1 cellular context compared by ENCODE assay signal in genomic region chr2:154125900-154126299, GRCh38.
TF ChIP-seq lines count a peak whose summit lies in the region.

No MANE protein-coding gene starts in this region.

TF ChIP-seq in H1, 55 proteins besides CTCF, POLR2A, EP300 and RAD21:
- no peak for TF ChIP-seq TCF12 (IDR thresholded peaks at IDR 0.05; ENCODE audit: low read depth, low read length)
- no peak for TF ChIP-seq BACH1 (IDR thresholded peaks at IDR 0.05; ENCODE audit: low read length)
- no peak for TF ChIP-seq PHF8 (conservative IDR thresholded peaks at IDR 0.05; ENCODE audit: low read depth, low read length)
- TF ChIP-seq CEBPB (IDR thresholded peaks at IDR 0.05; ENCODE audit: low read depth, low read length) = peak; percentile 60; the same call in 1 of the 2 replicates
- TF ChIP-seq CHD1 (IDR thresholded peaks at IDR 0.05; ENCODE audit: low read depth, low read length) = no peak
- no peak for TF ChIP-seq NANOG (IDR thresholded peaks at IDR 0.05; ENCODE audit: insufficient read depth, low read depth, low read length, poor library complexity, severe bottlenecking)
- no peak for TF ChIP-seq SUZ12 (IDR thresholded peaks at IDR 0.05; ENCODE audit: low read length)
- no peak for TF ChIP-seq ATF3 (IDR thresholded peaks at IDR 0.05; ENCODE audit: insufficient read depth, low read depth, low read length)
TF ChIP-seq in H1: peak in this region for 1.
